1 cellular context compared by ENCODE assay signal in the genomic region with DNA sequence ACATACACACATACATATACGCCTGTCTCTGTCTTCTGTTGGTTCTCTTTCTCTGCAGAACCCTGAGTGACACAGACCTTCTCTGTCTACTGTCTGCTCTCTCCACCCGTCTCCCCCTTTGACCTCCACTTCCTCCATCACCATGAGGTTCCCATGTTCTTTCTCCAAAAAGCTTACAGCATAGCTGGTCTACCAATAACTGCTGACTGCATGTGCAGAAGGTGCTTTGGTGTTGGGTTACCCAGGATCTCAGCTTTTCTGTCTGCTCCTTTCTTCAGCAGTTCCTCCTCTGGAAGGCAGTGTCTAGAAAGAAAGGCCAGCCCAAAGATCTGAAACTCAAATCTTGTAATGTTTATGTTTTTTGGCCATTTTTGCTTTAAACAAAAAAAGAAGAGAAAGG.
TF ChIP-seq lines count a peak whose summit lies in the region.

No MANE protein-coding gene starts in this region.

TF ChIP-seq in IMR-90, 13 proteins besides CTCF, POLR2A, EP300 and RAD21 (continued from another document):
- TF ChIP-seq, protein P1, sequence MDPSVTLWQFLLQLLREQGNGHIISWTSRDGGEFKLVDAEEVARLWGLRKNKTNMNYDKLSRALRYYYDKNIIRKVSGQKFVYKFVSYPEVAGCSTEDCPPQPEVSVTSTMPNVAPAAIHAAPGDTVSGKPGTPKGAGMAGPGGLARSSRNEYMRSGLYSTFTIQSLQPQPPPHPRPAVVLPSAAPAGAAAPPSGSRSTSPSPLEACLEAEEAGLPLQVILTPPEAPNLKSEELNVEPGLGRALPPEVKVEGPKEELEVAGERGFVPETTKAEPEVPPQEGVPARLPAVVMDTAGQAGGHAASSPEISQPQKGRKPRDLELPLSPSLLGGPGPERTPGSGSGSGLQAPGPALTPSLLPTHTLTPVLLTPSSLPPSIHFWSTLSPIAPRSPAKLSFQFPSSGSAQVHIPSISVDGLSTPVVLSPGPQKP (IDR thresholded peaks at IDR 0.05; ENCODE audit: borderline replicate concordance, low read depth, low read length), result no peak
- TF ChIP-seq SMC3 (IDR thresholded peaks at IDR 0.05; ENCODE audit: low read depth, low read length) (no peak), FOS (IDR thresholded peaks at IDR 0.05; ENCODE audit: low read depth, low read length) (no peak), RCOR1 (IDR thresholded peaks at IDR 0.05; ENCODE audit: insufficient replicate concordance, low read length) (no peak), BHLHE40 (IDR thresholded peaks at IDR 0.05; ENCODE audit: low read depth, low read length) (no peak), CEBPB (IDR thresholded peaks at IDR 0.05; ENCODE audit: low read depth, low read length) (no peak), RFX5 (IDR thresholded peaks at IDR 0.05; ENCODE audit: low read depth, low read length) (no peak), MAZ (IDR thresholded peaks at IDR 0.05; ENCODE audit: borderline replicate concordance, low read depth, low read length) (no peak)
